8 cellular contexts compared by ENCODE assay signal in genomic region chr10:48656241-48656921, GRCh38. TPM values are rescaled to one million over a fixed set of nuclear protein-coding genes. Genes with fewer than 3 reads are reported as not detected.
DNase-seq lines count a peak whose midpoint lies in the region; ATAC-seq and TF ChIP-seq lines count a peak whose summit lies in the region.

No MANE protein-coding gene starts in this region.

- ATAC-seq in omental fat pad (ENCODE audit: low FRiP score): peak; percentile 93

- H3K36me3 ChIP-seq in GM23248 (ENCODE audit: low read depth) (no peaks in the 10 kb centered on the region), Karpas-422 (ENCODE audit: insufficient read depth, low read length) (no peaks in the 10 kb centered on the region), SK-N-MC (ENCODE audit: insufficient read depth, low read length) (no peaks in the 10 kb centered on the region), suprapubic skin (no peaks in the 10 kb centered on the region)

- TF ChIP-seq EP300 in suprapubic skin (IDR thresholded peaks at IDR 0.05): no peak

- H3K4me3 ChIP-seq in GM23248: peak overlapping the region; percentile 74
- H3K4me3 ChIP-seq in Karpas-422 (ENCODE audit: low read length): peak overlapping the region; percentile 70
- peak overlapping the region; percentile 71 for H3K4me3 ChIP-seq in SK-N-MC
- H3K4me3 ChIP-seq in suprapubic skin: peak overlapping the region; percentile 44

- H3K27me3 Mint-ChIP-seq in glutamatergic neuron (ENCODE audit: unreplicated experiment): peaks cover 2% of the 10 kb centered on the region

- H4K20me1 ChIP-seq in GM23248 (ENCODE audit: insufficient read depth): no peaks in the 10 kb centered on the region
- H4K20me1 ChIP-seq in Karpas-422 (ENCODE audit: insufficient read depth, low read depth, low read length): no peaks in the 10 kb centered on the region

- H3K27me3 ChIP-seq in GM23248 (replicated peaks; ENCODE audit: insufficient read depth): 0 out of 2 replicates have a peak, but pooled peaks cover 4% of the 10 kb centered on the region
- H3K27me3 ChIP-seq in Karpas-422 (ENCODE audit: low read length): no peaks in the 10 kb centered on the region
- H3K27me3 ChIP-seq in suprapubic skin: peaks cover 19% of the 10 kb centered on the region

- H3K79me2 ChIP-seq in GM23248 (ENCODE audit: insufficient read depth) (peaks cover 18% of the 10 kb centered on the region), Karpas-422 (ENCODE audit: low read length) (no peaks in the 10 kb centered on the region)

- H3K9me3 ChIP-seq in GM23248 (ENCODE audit: low read depth) (no peaks in the 10 kb centered on the region), Karpas-422 (ENCODE audit: low read length) (no peaks in the 10 kb centered on the region), SK-N-MC (ENCODE audit: low read depth, low read length) (no peaks in the 10 kb centered on the region), suprapubic skin (no peaks in the 10 kb centered on the region)

- peaks cover 8% of the 10 kb centered on the region for H3K9me3 Mint-ChIP-seq in glutamatergic neuron (ENCODE audit: unreplicated experiment)

- H3K27ac Mint-ChIP-seq in glutamatergic neuron (ENCODE audit: unreplicated experiment): peak overlapping the region; percentile 50

- DNase-seq in ELF-1 (ENCODE audit: low read depth, low spot score): peak; percentile 98
- peak; percentile 94 for DNase-seq in GM23248
- peak; percentile 97 for DNase-seq in Karpas-422
- no peak for DNase-seq in SK-N-MC (ENCODE audit: low read depth, low spot score)
- peak; percentile 86 for DNase-seq in activated naive CD4-positive, alpha-beta T cell treated with anti-CD3 and anti-CD28 coated beads, Interleukin-2, amount 50 U/mL, for 16 hours
- peak; percentile 96 for DNase-seq in glutamatergic neuron
- DNase-seq in omental fat pad (ENCODE audit: low spot score): peak; percentile 77
- DNase-seq in suprapubic skin (ENCODE audit: low spot score in 2 of 2): peak; percentile 92 to 93

- H2AFZ ChIP-seq in GM23248 (peak overlapping the region; percentile 95), Karpas-422 (ENCODE audit: low read length) (peak overlapping the region; percentile 95)

- 4% methylated on average over 20 to 39 of the region's 46 CpGs for WGBS in GM23248 (ENCODE audit: low coverage in 1 of 2, low lambda C conversion rate in 2 of 2, missing lambda C conversion rate in 2 of 2), 2 experiments
- 0% methylated on average over 24 of the region's 46 CpGs for WGBS in suprapubic skin

- H3K27ac ChIP-seq in GM23248 (peak overlapping the region; percentile 73), Karpas-422 (ENCODE audit: low read length) (no peak overlapping the region), SK-N-MC (no peak overlapping the region), suprapubic skin (no peak overlapping the region)

- in situ Hi-C loops in GM23248 (cut with MboI): loop anchor here (10.0 to 25.0 kb wide), 2 partner anchors 292 to 506 kb away; no protein-coding TSS in a partner anchor

- TF ChIP-seq CTCF in glutamatergic neuron (IDR thresholded peaks at IDR 0.05; ENCODE audit: partially characterized antibody, unreplicated experiment) (peak; percentile 100), omental fat pad (IDR thresholded peaks at IDR 0.05) (peak in 2 of 3 donors; percentile 94 to 99), suprapubic skin (IDR thresholded peaks at IDR 0.05) (peak; percentile 95 to 100)

- H3K4me3 Mint-ChIP-seq in glutamatergic neuron (ENCODE audit: unreplicated experiment): peak overlapping the region; percentile 86

- H3K4me2 ChIP-seq in GM23248 (ENCODE audit: unreplicated experiment): peak overlapping the region; percentile 88
- peak overlapping the region; percentile 93 for H3K4me2 ChIP-seq in Karpas-422 (ENCODE audit: low read depth, low read length, poor library complexity, severe bottlenecking)

- H3K4me1 Mint-ChIP-seq in glutamatergic neuron (ENCODE audit: low read depth, unreplicated experiment): peaks cover 14% of the 10 kb centered on the region

- TF ChIP-seq POLR2A in suprapubic skin (IDR thresholded peaks at IDR 0.05): no peak

- H3K9ac ChIP-seq in GM23248 (peak overlapping the region; percentile 87), Karpas-422 (ENCODE audit: low read length) (peak overlapping the region; percentile 72), SK-N-MC (ENCODE audit: insufficient read length) (no peak overlapping the region)

- H3F3A ChIP-seq in GM23248 (ENCODE audit: insufficient read depth): no peaks in the 10 kb centered on the region

- H3K36me3 Mint-ChIP-seq in glutamatergic neuron (ENCODE audit: unreplicated experiment): no peaks in the 10 kb centered on the region

- H3K4me1 ChIP-seq in GM23248 (ENCODE audit: insufficient read depth) (peaks cover 11% of the 10 kb centered on the region; the same call in 1 of the 2 replicates), Karpas-422 (ENCODE audit: low read length) (peaks cover 51% of the 10 kb centered on the region), suprapubic skin (peaks cover 19% of the 10 kb centered on the region)

- H3K9me2 ChIP-seq in GM23248 (ENCODE audit: insufficient read depth): no peaks in the 10 kb centered on the region
- no peaks in the 10 kb centered on the region for H3K9me2 ChIP-seq in Karpas-422 (replicated peaks; ENCODE audit: insufficient read depth, low read length)

RNA-seq across cellular contexts. Expression of gene WDFY4, which starts 28.3 kb away (rescaled TPM):
- total RNA-seq in GM23248 (2014; rRNA removed; shearing (Covaris generic)): not detected in 2 replicates
- polyA plus RNA-seq in GM23248 (2016; fragmentation: Nextera tagmentation; extraction: Ambion mirVana): 0.05 TPM in 1 of 2 replicates, not detected in the other
- total RNA-seq in Karpas-422 (2014; rRNA removed; shearing (Covaris generic); ENCODE audit: low replicate concordance): 144 and 181 TPM in 2 replicates
- not detected for total RNA-seq in glutamatergic neuron (ENCODE audit: unreplicated experiment)
- total RNA-seq in omental fat pad: 10 to 100 TPM in 2 of 4 donors, 1 to 10 TPM in 2; 6.8 to 21.4 (median 10.5) TPM
- total RNA-seq in suprapubic skin: 1 to 10 TPM in 2 of 4 donors, under 1 TPM in 2; 0.57 to 2.9 (median 1.0) TPM

RNA-seq across cellular contexts. Expression of gene ARHGAP22, which starts 51.5 kb away (rescaled TPM):
- 44.4 and 46.0 TPM in 2 replicates for total RNA-seq in GM23248 (2014; rRNA removed; shearing (Covaris generic))
- polyA plus RNA-seq in GM23248 (2016; fragmentation: Nextera tagmentation; extraction: Ambion mirVana): 41.9 and 42.4 TPM in 2 replicates
- 0.07 and 6.1 TPM in 2 replicates for total RNA-seq in Karpas-422 (2014; rRNA removed; shearing (Covaris generic); ENCODE audit: low replicate concordance)
- 10.0 TPM for total RNA-seq in glutamatergic neuron (ENCODE audit: unreplicated experiment)
- total RNA-seq in omental fat pad: 10 to 100 TPM in 2 of 4 donors, 1 to 10 TPM in 2; 3.2 to 24.0 (median 9.9) TPM
- 1 to 10 TPM in 3 of 4 donors, under 1 TPM in 1; 0.98 to 7.2 (median 2.2) TPM for total RNA-seq in suprapubic skin
